ENCODE assay signal across 8 cellular contexts in the genomic region with DNA sequence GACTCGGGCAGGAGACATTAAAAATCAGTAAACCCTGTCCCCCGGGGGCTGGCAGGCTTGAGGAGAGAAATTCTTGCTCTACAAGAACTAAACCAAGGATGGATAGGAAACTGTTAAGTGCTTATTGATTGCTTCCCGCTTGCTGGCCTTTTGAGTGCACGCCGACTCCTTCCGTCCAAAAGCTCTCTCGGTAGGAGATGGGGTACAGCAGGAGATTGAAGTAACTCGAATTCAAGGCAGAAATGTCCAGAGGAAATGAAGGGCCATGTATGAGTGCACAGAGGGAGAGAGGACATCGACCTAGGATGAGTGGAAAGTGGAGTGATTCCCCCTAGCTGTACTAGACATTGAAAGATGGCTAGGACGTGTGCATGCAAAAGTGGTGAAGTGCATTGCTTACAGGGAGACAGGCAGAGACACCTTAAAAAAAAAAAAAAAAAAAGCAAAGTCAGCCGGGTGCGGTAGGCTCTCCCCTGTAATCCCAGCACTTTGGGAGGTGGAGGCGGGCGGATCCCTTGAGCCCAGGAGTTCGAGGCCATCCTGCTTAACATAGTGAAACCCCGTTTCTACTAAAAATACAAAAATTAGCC. TPM values are rescaled to one million over a fixed set of nuclear protein-coding genes. Genes with fewer than 3 reads are reported as not detected.
DNase-seq lines count a peak whose midpoint lies in the region; ATAC-seq, FAIRE-seq and TF ChIP-seq lines count a peak whose summit lies in the region.

No MANE protein-coding gene starts in this region.

- no peaks in the 10 kb centered on the region for H3K27me3 ChIP-seq in left ventricle myocardium inferior (ENCODE audit: low read depth)

- H3K4me3 Mint-ChIP-seq in Calu3 (ENCODE audit: low read depth, unreplicated experiment): peak overlapping the region; percentile 59

- CTCF ChIA-PET in Calu3 (lab: Charles Lee): interaction anchor here (1.1 kb wide), 1 partner anchor 15 kb away, joined by 3 read pairs; no protein-coding TSS in a partner anchor

- no peaks in the 10 kb centered on the region for H3K9me3 ChIP-seq in left ventricle myocardium inferior (replicated peaks)

- BruUV-seq in Calu3 (replicated peaks; lab: Mats Ljungman, UMichigan): no TSS peak

- peaks cover 10% of the 10 kb centered on the region for H3K36me3 Mint-ChIP-seq in Calu3 (ENCODE audit: insufficient read depth, unreplicated experiment)
- peaks cover 7% of the 10 kb centered on the region in 2 donors for H3K36me3 Mint-ChIP-seq in activated naive CD4-positive, alpha-beta T cell treated with anti-CD3 and anti-CD28 coated beads, Interleukin-2, amount 50 U/mL, for 72 hours

- H3K27me3 Mint-ChIP-seq in Calu3 (ENCODE audit: unreplicated experiment): peaks cover 14% of the 10 kb centered on the region

- H3K36me3 ChIP-seq in left ventricle myocardium inferior: no peaks in the 10 kb centered on the region

- no peak for TF ChIP-seq CTCF in Calu3 (IDR thresholded peaks at IDR 0.05; ENCODE audit: unreplicated experiment)
- TF ChIP-seq CTCF in left ventricle myocardium inferior (IDR thresholded peaks at IDR 0.05; ENCODE audit: borderline replicate concordance): no peak

- H3K4me1 ChIP-seq in left ventricle myocardium inferior: peaks cover 52% of the 10 kb centered on the region

- intact Hi-C loops in Calu3 (cut with micrococcal nuclease; ENCODE audit: unreplicated experiment) (no loop called here), left ventricle myocardium inferior (cut with micrococcal nuclease) (no loop called here)

- peak overlapping the region; percentile 97 for H3K4me3 ChIP-seq in left ventricle myocardium inferior

- no peak for FAIRE-seq in HTR-8/SVneo (lab: Jason Lieb, UNC)

- H3K4me1 Mint-ChIP-seq in Calu3 (ENCODE audit: low read depth, unreplicated experiment): peaks cover 16% of the 10 kb centered on the region

- no peak overlapping the region for H3K27ac Mint-ChIP-seq in Calu3 (ENCODE audit: unreplicated experiment)
- peak overlapping the region; percentile 76 to 89 for H3K27ac Mint-ChIP-seq in activated naive CD4-positive, alpha-beta T cell treated with anti-CD3 and anti-CD28 coated beads, Interleukin-2, amount 50 U/mL, for 72 hours

- peak in 1 of 2 donors; percentile 1 for ATAC-seq in activated naive CD4-positive, alpha-beta T cell treated with anti-CD3 and anti-CD28 coated beads, Interleukin-2, amount 50 U/mL, for 72 hours
- ATAC-seq in GM21423 (IDR thresholded peaks at IDR 0.05; ENCODE audit: unreplicated experiment) (no peak), HG03565 (IDR thresholded peaks at IDR 0.05; ENCODE audit: unreplicated experiment) (no peak)

- DNase-seq in Calu3 (no peak), HTR-8/SVneo (ENCODE audit: insufficient read length, low spot score) (peak; percentile 3), left ventricle myocardium inferior (no peak), renal cortical epithelial cell (ENCODE audit: low read depth) (peak; percentile 6), NCI-H226 (no peak)
- no peak for DNase-seq in activated naive CD4-positive, alpha-beta T cell treated with anti-CD3 and anti-CD28 coated beads, Interleukin-2, amount 50 U/mL, for 72 hours (ENCODE audit: low spot score in 2 of 2)

- H3K9me3 Mint-ChIP-seq in Calu3 (ENCODE audit: low read depth, unreplicated experiment): no peaks in the 10 kb centered on the region
- no peaks in the 10 kb centered on the region for H3K9me3 Mint-ChIP-seq in activated naive CD4-positive, alpha-beta T cell treated with anti-CD3 and anti-CD28 coated beads, Interleukin-2, amount 50 U/mL, for 72 hours

- H3K27ac ChIP-seq in left ventricle myocardium inferior (replicated peaks): peak overlapping the region; percentile 83

RNA-seq across cellular contexts. Expression of a gene that starts 1.0 kb away (rescaled TPM):
- total RNA-seq in Calu3 (2022) (0.54 and 1.1 TPM in 2 replicates), left ventricle myocardium inferior (5.4 TPM), renal cortical epithelial cell (9.6 and 11.6 TPM in 2 replicates)
- 1 to 10 TPM; 7.0 to 7.6 TPM for total RNA-seq in activated naive CD4-positive, alpha-beta T cell treated with anti-CD3 and anti-CD28 coated beads, Interleukin-2, amount 50 U/mL, for 72 hours

Comparison
In these comparisons a context has a peak if more than half of its experiments do, and no peak if none do; other contexts are left out.
1. DNase-seq: peak in HTR-8/SVneo (single experiment) and renal cortical epithelial cell (single experiment); none in Calu3 (single experiment), activated naive CD4-positive, alpha-beta T cell treated with anti-CD3 and anti-CD28 coated beads, Interleukin-2, amount 50 U/mL, for 72 hours (0 of 2), left ventricle myocardium inferior (single experiment) and NCI-H226 (single experiment).